In genomic region chr11:65112226-65112550, GRCh38 we compare ENCODE assay signal across 8 cellular contexts. TPM values are rescaled to one million over a fixed set of nuclear protein-coding genes. Genes with fewer than 3 reads are reported as not detected.
DNase-seq lines count a peak whose midpoint lies in the region; ATAC-seq lines count a peak whose summit lies in the region.

No MANE protein-coding gene starts in this region.

- no peaks in the 10 kb centered on the region for H3K27me3 ChIP-seq in subcutaneous abdominal adipose tissue (ENCODE audit: control insufficient read depth in 5 of 5, insufficient read depth in 4 of 5, low read length in 5 of 5)

- H3K36me3 Mint-ChIP-seq in activated naive CD8-positive, alpha-beta T cell treated with anti-CD3 and anti-CD28 coated beads for 36 hours, result peaks cover 17% of the 10 kb centered on the region
- H3K36me3 Mint-ChIP-seq in immature natural killer cell, result peaks cover 0 to 3% (median 0%) of the 10 kb centered on the region in 3 donors

- H3K4me3 Mint-ChIP-seq in activated naive CD8-positive, alpha-beta T cell treated with anti-CD3 and anti-CD28 coated beads for 36 hours, result peak overlapping the region; percentile 88
- peak overlapping the region; percentile 86 to 88 (median 86) for H3K4me3 Mint-ChIP-seq in immature natural killer cell

- H3K4me1 ChIP-seq in subcutaneous abdominal adipose tissue (ENCODE audit: control insufficient read depth in 5 of 5, insufficient read depth in 5 of 5, low read length in 5 of 5), result peaks cover 1 to 64% (median 46%) of the 10 kb centered on the region in 5 donors

- no peaks in the 10 kb centered on the region for H3K9me3 Mint-ChIP-seq in activated naive CD8-positive, alpha-beta T cell treated with anti-CD3 and anti-CD28 coated beads for 36 hours
- H3K9me3 Mint-ChIP-seq in immature natural killer cell, result no peaks in the 10 kb centered on the region

- ATAC-seq in HG03432 (IDR thresholded peaks at IDR 0.05; ENCODE audit: unreplicated experiment), result no peak

- H3K27ac ChIP-seq in subcutaneous abdominal adipose tissue (ENCODE audit: low read depth, low read length), result no peak overlapping the region

- H3K4me1 Mint-ChIP-seq in activated naive CD8-positive, alpha-beta T cell treated with anti-CD3 and anti-CD28 coated beads for 36 hours, result peaks cover 44% of the 10 kb centered on the region
- H3K4me1 Mint-ChIP-seq in immature natural killer cell, result peaks cover 34 to 47% of the 10 kb centered on the region in 2 donors

- H3K9me3 ChIP-seq in subcutaneous abdominal adipose tissue (ENCODE audit: control insufficient read depth in 5 of 5, low read length in 5 of 5), result no peaks in the 10 kb centered on the region

- H3K27ac Mint-ChIP-seq in activated naive CD8-positive, alpha-beta T cell treated with anti-CD3 and anti-CD28 coated beads for 36 hours, result peak overlapping the region; percentile 83
- H3K27ac Mint-ChIP-seq in immature natural killer cell, result peak overlapping the region in 5 of 6 donors; percentile 74 to 89 (median 80)

- DNase-seq in NCI-H748 (lab: John Stamatoyannopoulos, UW; ENCODE audit: unreplicated experiment), result peak; percentile 43
- no peak for DNase-seq in NCI-H748 treated with DMSO at 0.1 percent for 48 hours (lab: John Stamatoyannopoulos, UW)
- DNase-seq in activated naive CD8-positive, alpha-beta T cell treated with anti-CD3 and anti-CD28 coated beads for 36 hours, result no peak
- DNase-seq in immature natural killer cell, result no peak
- DNase-seq in HCEC 1CT, result no peak
- DNase-seq in DMS 273 (lab: John Stamatoyannopoulos, UW; ENCODE audit: unreplicated experiment), result no peak

- peaks cover 0 to 46% (median 42%) of the 10 kb centered on the region in 5 donors for H3K36me3 ChIP-seq in subcutaneous abdominal adipose tissue (ENCODE audit: control insufficient read depth in 5 of 5, insufficient read depth in 5 of 5, low read length in 5 of 5)

- H3K4me3 ChIP-seq in subcutaneous abdominal adipose tissue (ENCODE audit: low read depth in 1 of 5, low read length in 5 of 5), result peak overlapping the region; percentile 58 to 74 (median 71)

- H3K9ac ChIP-seq in subcutaneous abdominal adipose tissue (ENCODE audit: low read length in 5 of 5), result peak overlapping the region in 4 of 5 donors; percentile 70 to 81 (median 72)

- H3K27me3 Mint-ChIP-seq in activated naive CD8-positive, alpha-beta T cell treated with anti-CD3 and anti-CD28 coated beads for 36 hours, result peaks cover 3% of the 10 kb centered on the region
- H3K27me3 Mint-ChIP-seq in immature natural killer cell (ENCODE audit: low read depth in 3 of 3), result peaks cover 7 to 15% (median 11%) of the 10 kb centered on the region in 3 donors

RNA-seq across cellular contexts. Expression of gene TM7SF2, which starts 0.5 kb away (rescaled TPM):
- 10 to 100 TPM; 12.3 to 14.7 TPM for total RNA-seq in activated naive CD8-positive, alpha-beta T cell treated with anti-CD3 and anti-CD28 coated beads for 36 hours
- 10 to 100 TPM; 12.8 to 16.8 (median 15.4) TPM for polyA plus RNA-seq in immature natural killer cell

RNA-seq across cellular contexts. Expression of gene ZNHIT2, which starts 5.3 kb away (rescaled TPM):
- 10 to 100 TPM; 14.9 to 15.1 TPM for total RNA-seq in activated naive CD8-positive, alpha-beta T cell treated with anti-CD3 and anti-CD28 coated beads for 36 hours
- 10 to 100 TPM; 15.5 to 25.8 (median 23.9) TPM for polyA plus RNA-seq in immature natural killer cell

RNA-seq across cellular contexts. Expression of gene FAU, which starts 9.7 kb away (rescaled TPM):
- total RNA-seq in activated naive CD8-positive, alpha-beta T cell treated with anti-CD3 and anti-CD28 coated beads for 36 hours, result 1,000 to 10,000 TPM; 1,087 to 1,097 TPM
- polyA plus RNA-seq in immature natural killer cell, result 1,000 to 10,000 TPM in 1 of 3 donors, 100 to 1,000 TPM in 2; 576 to 1,241 (median 681) TPM

RNA-seq across cellular contexts. Expression of gene MRPL49, which starts 9.9 kb away (rescaled TPM):
- total RNA-seq in activated naive CD8-positive, alpha-beta T cell treated with anti-CD3 and anti-CD28 coated beads for 36 hours, result 100 to 1,000 TPM in 1 of 2 experiments, 10 to 100 TPM in 1; 99.9 to 100 TPM
- polyA plus RNA-seq in immature natural killer cell, result 100 to 1,000 TPM in 2 of 3 donors, 10 to 100 TPM in 1; 98.3 to 113 (median 105) TPM

RNA-seq across cellular contexts. Expression of gene VPS51, which starts 16.2 kb away (rescaled TPM):
- 100 to 1,000 TPM in 1 of 2 experiments, 10 to 100 TPM in 1; 88.0 to 108 TPM for total RNA-seq in activated naive CD8-positive, alpha-beta T cell treated with anti-CD3 and anti-CD28 coated beads for 36 hours
- polyA plus RNA-seq in immature natural killer cell, result 100 to 1,000 TPM in 1 of 3 donors, 10 to 100 TPM in 2; 70.3 to 102 (median 87.7) TPM
